In the genomic region with DNA sequence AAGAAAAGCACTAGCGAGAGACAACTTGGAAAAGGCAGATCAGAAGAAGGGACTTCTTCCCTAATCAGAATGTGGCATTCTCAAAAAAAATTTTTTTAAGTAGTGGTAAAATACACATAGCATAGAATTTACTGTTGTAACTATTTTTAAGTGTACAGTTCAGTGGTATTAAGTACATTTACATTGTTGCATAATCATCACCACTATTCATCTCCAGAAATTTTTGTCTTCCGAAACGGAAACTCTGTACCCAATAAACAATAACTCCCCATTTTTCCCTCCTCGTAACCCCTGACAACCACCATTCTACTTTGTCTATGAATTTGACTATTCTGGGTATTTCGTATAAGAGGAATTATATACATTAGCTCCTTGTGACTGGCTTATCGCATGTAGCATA, we compare ENCODE assay signal across 30 cellular contexts. TPM values are rescaled to one million over a fixed set of nuclear protein-coding genes. Genes with fewer than 3 reads are reported as not detected.
"Had no signal": no experiment of that assay in that cellular context is flagged by ENCODE, and none has a peak within 500 bp of the region (broad histone marks: within the 10 kb centered on the region; RNA-seq: fewer than 3 reads in every experiment).

No MANE protein-coding gene starts in this region.

- H3K4me3 Mint-ChIP-seq: activated CD8-positive, alpha-beta T cell treated with anti-CD3 and anti-CD28 coated beads, Interleukin-2, amount 10 ng/mL, durations not matched to agents 7 days and 5 days; activated naive CD4-positive, alpha-beta T cell treated with anti-CD3 and anti-CD28 coated beads for 36 hours; activated naive CD8-positive, alpha-beta T cell; activated T-cell treated with anti-CD3 and anti-CD28 coated beads, Interleukin-2, amount 50 U/mL, for 24 hours; brain had no signal

- DNase-seq: activated CD4-positive, alpha-beta T cell treated with anti-CD3 and anti-CD28 coated beads for 48 hours; activated CD4-positive, alpha-beta T cell treated with anti-CD3 and anti-CD28 coated beads, Interleukin-2, amount 50 U/mL, for 4 hours; activated CD4-positive, CD25-positive, alpha-beta regulatory T cell treated with anti-CD3 and anti-CD28 coated beads, Interleukin-2, amount 50 U/mL, for 72 hours; activated CD8-positive, alpha-beta memory T cell treated with anti-CD3 and anti-CD28 coated beads, Interleukin-2, amount 50 U/mL, for 48 hours; activated CD8-positive, alpha-beta T cell treated with anti-CD3 and anti-CD28 coated beads, Interleukin-2, amount 10 ng/mL, durations not matched to agents 7 days and 5 days; activated gamma-delta T cell; activated naive CD4-positive, alpha-beta T cell treated with anti-CD3 and anti-CD28 coated beads for 36 hours; activated T-cell treated with anti-CD3 and anti-CD28 coated beads, Interleukin-2, amount 50 U/mL, for 24 hours; amygdala; cerebellar nuclear complex; colonic mucosa; KBM-7; NCI-H1092 treated with DMSO at 0.1 percent for 48 hours; NCI-H1417 treated with DMSO at 0.1 percent for 48 hours; NCI-H1694; NCI-H2081; NCI-H446; NCI-H524; RPMI8226; SW 1271 had no signal

- H3K27ac ChIP-seq: cardiac muscle cell, colonic mucosa had no signal

- H3K4me1 ChIP-seq: colonic mucosa had no signal

- ATAC-seq: activated CD8-positive, alpha-beta T cell treated with anti-CD3 and anti-CD28 coated beads, Interleukin-2, amount 10 ng/mL, durations not matched to agents 7 days and 5 days; Panc1; Right ventricle myocardium inferior; SK-N-SH treated with all-trans-retinoic acid at 6 μM for 48 hours had no signal

- FAIRE-seq: astrocyte had no signal

- H3K9me3 ChIP-seq: colonic mucosa had no signal

- H3K27me3 Mint-ChIP-seq: activated naive CD8-positive, alpha-beta T cell; activated T-cell treated with anti-CD3 and anti-CD28 coated beads, Interleukin-2, amount 50 U/mL, for 24 hours; brain had no signal

- H3K27me3 ChIP-seq: cardiac muscle cell, colonic mucosa had no signal

- H3K27ac Mint-ChIP-seq: activated CD8-positive, alpha-beta T cell treated with anti-CD3 and anti-CD28 coated beads, Interleukin-2, amount 10 ng/mL, durations not matched to agents 7 days and 5 days; activated naive CD4-positive, alpha-beta T cell treated with anti-CD3 and anti-CD28 coated beads for 36 hours had no signal

- H3K4me3 ChIP-seq: cardiac muscle cell, colonic mucosa had no signal

- H3K9me3 Mint-ChIP-seq: activated naive CD4-positive, alpha-beta T cell treated with anti-CD3 and anti-CD28 coated beads for 36 hours; activated T-cell treated with anti-CD3 and anti-CD28 coated beads, Interleukin-2, amount 50 U/mL, for 24 hours; brain had no signal

- H3K36me3 ChIP-seq: cardiac muscle cell, colonic mucosa had no signal

RNA-seq across cellular contexts. Expression of a gene that starts 34.1 kb away (rescaled TPM):
- total RNA-seq: activated naive CD4-positive, alpha-beta T cell treated with anti-CD3 and anti-CD28 coated beads for 36 hours; astrocyte; cardiac muscle cell; LHCN-M2; M059J had no signal

RNA-seq across cellular contexts. Expression of a gene that starts 45.5 kb away (rescaled TPM):
- total RNA-seq: activated CD8-positive, alpha-beta T cell treated with anti-CD3 and anti-CD28 coated beads, Interleukin-2, amount 10 ng/mL, durations not matched to agents 7 days and 5 days; activated naive CD4-positive, alpha-beta T cell treated with anti-CD3 and anti-CD28 coated beads for 36 hours; colonic mucosa; M059J; OCI-LY7; Right ventricle myocardium inferior had no signal
- polyA plus RNA-seq: cardiac muscle cell had no signal
